ENCODE assay signal across 26 cellular contexts in the genomic region with DNA sequence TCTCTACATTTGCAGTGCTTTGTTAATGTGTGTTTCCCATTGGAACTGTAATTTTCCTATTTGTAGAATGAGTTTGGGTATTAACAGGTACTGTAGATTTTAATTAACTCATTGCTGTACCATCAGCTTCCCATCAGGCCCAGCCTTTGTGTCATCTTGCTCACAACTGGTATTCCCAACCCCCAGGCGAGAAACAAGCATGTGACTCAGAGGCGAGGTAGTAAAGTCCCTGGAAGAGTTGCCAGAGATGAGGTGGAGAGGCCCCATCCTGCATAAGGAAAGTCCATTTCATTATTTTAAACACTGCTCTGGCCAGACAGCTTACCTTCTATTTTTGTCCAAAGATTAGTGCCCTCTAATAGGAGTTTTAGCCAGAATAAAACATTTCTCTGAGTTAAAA. TPM values are rescaled to one million over a fixed set of nuclear protein-coding genes. Genes with fewer than 3 reads are reported as not detected.
"Had no signal": no experiment of that assay in that cellular context is flagged by ENCODE, and none has a peak within 500 bp of the region (broad histone marks: within the 10 kb centered on the region; RNA-seq: fewer than 3 reads in every experiment).

No MANE protein-coding gene starts in this region.

- H3K4me1 Mint-ChIP-seq: naive thymus-derived CD4-positive, alpha-beta T cell; stimulated activated naive B cell treated with anti-CD40 and anti-IgM and Interleukin-4, amounts not matched to agents 10 μg/mL and 1 μg/mL and 100 μg/mL, for 72 hours had no signal

- DNase-seq: activated CD4-positive, alpha-beta T cell treated with anti-CD3 and anti-CD28 coated beads for 4 hours; activated CD4-positive, alpha-beta T cell treated with anti-CD3 and anti-CD28 coated beads, Interleukin-2, amount 50 U/mL, for 4 hours; activated effector memory CD4-positive, alpha-beta T cell treated with Interleukin-2 at 50 U/mL for 16 hours; activated naive CD4-positive, alpha-beta T cell treated with Interleukin-2 at 50 U/mL for 16 hours; dorsolateral prefrontal cortex; effector memory CD4-positive, alpha-beta T cell; erythroblast; foreskin melanocyte; kidney; midbrain; naive thymus-derived CD4-positive, alpha-beta T cell; occipital lobe; stimulated activated CD4-positive, alpha-beta T cell treated with anti-CD3 and anti-CD28 coated beads, Interleukin-15, amount 100 ng/mL, for 24 hours; stimulated activated CD4-positive, alpha-beta T cell treated with anti-CD3 and anti-CD28 coated beads, Interleukin-2, amount 100 ng/mL, for 24 hours; stimulated activated naive B cell treated with anti-CD40 and anti-IgM and Interleukin-4, amounts not matched to agents 10 μg/mL and 1 μg/mL and 100 μg/mL, for 72 hours; stomach; T-helper 1 cell; thyroid gland had no signal

- H3K27me3 ChIP-seq: ascending aorta, right atrium auricular region, stomach, thyroid gland had no signal

- H3K36me3 ChIP-seq: ascending aorta, right atrium auricular region, stomach, thyroid gland had no signal

- H3K4me3 ChIP-seq: ascending aorta, coronary artery, dorsolateral prefrontal cortex, right atrium auricular region, stomach, thyroid gland had no signal

- H3K4me1 ChIP-seq: parathyroid adenoma, right atrium auricular region, thyroid gland had no signal

- ATAC-seq: naive thymus-derived CD4-positive, alpha-beta T cell; stimulated activated naive B cell treated with anti-CD40 and anti-IgM and Interleukin-4, amounts not matched to agents 10 μg/mL and 1 μg/mL and 100 μg/mL, for 72 hours had no signal

- FAIRE-seq: kidney had no signal

- H3K36me3 Mint-ChIP-seq: activated naive CD8-positive, alpha-beta T cell; brain; naive thymus-derived CD4-positive, alpha-beta T cell; stimulated activated naive B cell treated with anti-CD40 and anti-IgM and Interleukin-4, amounts not matched to agents 10 μg/mL and 1 μg/mL and 100 μg/mL, for 72 hours had no signal

- H3K27ac Mint-ChIP-seq: activated naive CD8-positive, alpha-beta T cell; naive thymus-derived CD4-positive, alpha-beta T cell; stimulated activated naive B cell treated with anti-CD40 and anti-IgM and Interleukin-4, amounts not matched to agents 10 μg/mL and 1 μg/mL and 100 μg/mL, for 72 hours; T-helper 2 cell treated with Interferon-gamma antibody and Interleukin-4, amounts not matched to agents 5 μg/mL and 100 μg/mL, for 36 hours had no signal

- H3K27ac ChIP-seq: ascending aorta, coronary artery, parathyroid adenoma, right atrium auricular region, stomach, thyroid gland had no signal

- H3K79me2 ChIP-seq: parathyroid adenoma had no signal

- H3K9me3 Mint-ChIP-seq: brain; T-helper 2 cell treated with Interferon-gamma antibody and Interleukin-4, amounts not matched to agents 5 μg/mL and 100 μg/mL, for 36 hours had no signal

- H3K4me3 Mint-ChIP-seq: activated naive CD8-positive, alpha-beta T cell; brain; naive thymus-derived CD4-positive, alpha-beta T cell; stimulated activated naive B cell treated with anti-CD40 and anti-IgM and Interleukin-4, amounts not matched to agents 10 μg/mL and 1 μg/mL and 100 μg/mL, for 72 hours; T-helper 2 cell treated with Interferon-gamma antibody and Interleukin-4, amounts not matched to agents 5 μg/mL and 100 μg/mL, for 36 hours had no signal

- H3K9ac ChIP-seq: parathyroid adenoma had no signal

RNA-seq across cellular contexts. Expression of a gene that starts 29.9 kb away (rescaled TPM):
- total RNA-seq: naive thymus-derived CD4-positive, alpha-beta T cell; pulmonary artery endothelial cell had no signal
- polyA plus RNA-seq: naive thymus-derived CD4-positive, alpha-beta T cell had no signal
